9 cellular contexts compared by ENCODE assay signal in genomic region chr3:46238386-46238785, GRCh38. TPM values are rescaled to one million over a fixed set of nuclear protein-coding genes. Genes with fewer than 3 reads are reported as not detected.
"Had no signal": no experiment of that assay in that cellular context is flagged by ENCODE, and none has a peak within 500 bp of the region (broad histone marks: within the 10 kb centered on the region; RNA-seq: fewer than 3 reads in every experiment).

No MANE protein-coding gene starts in this region.

- H3K27ac ChIP-seq: GM23248 had no signal

- H3K36me3 ChIP-seq: HAP-1 had no signal

- H2AFZ ChIP-seq: GM23248 had no signal

- H3K9me3 ChIP-seq: HAP-1 had no signal

- H3K27ac Mint-ChIP-seq: H9, HFFc6 had no signal

- ATAC-seq: HCT116 had no signal

- H3K4me3 ChIP-seq: GM23248, HAP-1 had no signal

- H3K4me1 ChIP-seq: HAP-1 had no signal

- H3K9me3 Mint-ChIP-seq: H9, HFFc6 had no signal

- H3K4me3 Mint-ChIP-seq: H9, HFFc6 had no signal

- DNase-seq: GM23248, GOT3, H7, H9, HCEC 1CT, HFFc6 had no signal

- H3K9ac ChIP-seq: GM23248 had no signal

RNA-seq across cellular contexts. Expression of gene CCR3, which starts 3.9 kb away (rescaled TPM):
- total RNA-seq: GM23248, H1, H7, H9, HFFc6 had no signal
- polyA plus RNA-seq: GM23248, H1 had no signal

RNA-seq across cellular contexts. Expression of gene CCR1, which starts 30.3 kb away (rescaled TPM):
- total RNA-seq: GM23248, H1, H7, H9, HFFc6 had no signal
- polyA plus RNA-seq: GM23248, H1 had no signal
